ENCODE assay signal across 38 cellular contexts in the genomic region with DNA sequence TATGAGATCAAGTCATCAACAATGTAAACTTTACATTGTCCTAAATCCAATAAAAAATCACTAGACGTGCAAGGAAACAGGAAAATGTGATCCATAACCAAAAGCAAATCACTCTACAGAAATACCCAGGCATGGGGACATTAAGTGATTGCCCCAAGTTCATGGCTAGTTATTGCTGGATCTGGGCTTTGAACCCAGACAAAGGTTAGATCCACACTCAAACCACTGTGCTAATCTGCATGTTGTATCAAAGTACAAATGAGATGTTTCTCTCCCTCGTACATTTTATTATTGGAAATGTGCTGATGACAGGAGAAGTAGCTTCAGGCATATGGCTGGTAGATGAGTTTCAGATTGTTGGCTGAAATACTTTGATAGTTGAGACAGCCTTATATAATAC.
"Had no signal": no experiment of that assay in that cellular context is flagged by ENCODE, and none has a peak within 500 bp of the region (broad histone marks: within the 10 kb centered on the region; RNA-seq: fewer than 3 reads in every experiment).

No MANE protein-coding gene starts in this region.

- H3K36me3 Mint-ChIP-seq: activated CD4-positive, alpha-beta memory T cell treated with anti-CD3 and anti-CD28 coated beads for 36 hours; brain had no signal

- DNase-seq: activated B cell treated with CpG ODN at 0.5 μM for 24 hours; activated CD4-positive, alpha-beta memory T cell treated with anti-CD3 and anti-CD28 coated beads for 36 hours; activated CD4-positive, alpha-beta T cell treated with anti-CD3 and anti-CD28 coated beads for 4 hours; activated CD4-positive, alpha-beta T cell treated with anti-CD3 and anti-CD28 coated beads, Interleukin-2, amount 10 ng/mL, durations not matched to agents 24 days and 14 days; activated CD4-positive, alpha-beta T cell treated with anti-CD3 and anti-CD28 coated beads, Interleukin-2, amount 50 U/mL, for 1 hour; activated CD4-positive, alpha-beta T cell treated with anti-CD3 and anti-CD28 coated beads, Interleukin-2, amount 50 U/mL, for 4 hours; activated CD4-positive, CD25-positive, alpha-beta regulatory T cell treated with anti-CD3 and anti-CD28 coated beads, Interleukin-2, amount 50 U/mL, for 72 hours; activated CD8-positive, alpha-beta memory T cell treated with anti-CD3 and anti-CD28 coated beads, Interleukin-2, amount 50 U/mL, for 4 hours; activated CD8-positive, alpha-beta T cell treated with anti-CD3 and anti-CD28 coated beads for 36 hours; activated effector memory CD4-positive, alpha-beta T cell treated with anti-CD3 and anti-CD28 coated beads, Interleukin-2, amount 50 U/mL, for 16 hours; activated gamma-delta T cell treated with Interleukin-2 at 50 U/mL for 16 hours; activated naive CD4-positive, alpha-beta T cell; activated naive CD4-positive, alpha-beta T cell treated with anti-CD3 and anti-CD28 coated beads for 36 hours; activated naive CD4-positive, alpha-beta T cell treated with anti-CD3 and anti-CD28 coated beads, Interleukin-2, amount 50 U/mL, for 16 hours; activated naive CD8-positive, alpha-beta T cell treated with anti-CD3 and anti-CD28 coated beads for 36 hours; activated T-cell treated with anti-CD3 and anti-CD28 coated beads for 4 hours; activated T-cell treated with anti-CD3 and anti-CD28 coated beads, Interleukin-2, amount 50 U/mL, for 1 hour; activated T-cell treated with anti-CD3 and anti-CD28 coated beads, Interleukin-2, amount 50 U/mL, for 4 hours; activated T-cell treated with anti-CD3 and anti-CD28 coated beads, Interleukin-2, amount 50 U/mL, for 72 hours; amniotic stem cell; caudate nucleus; SW 1271; T-helper 1 cell; T-helper 2 cell; T-helper 9 cell had no signal

- H3K9me3 ChIP-seq: adrenal gland, ascending aorta had no signal

- H3K27me3 ChIP-seq: adrenal gland, ascending aorta, cardiac muscle cell had no signal

- ATAC-seq: activated CD8-positive, alpha-beta T cell treated with anti-CD3 and anti-CD28 coated beads for 36 hours; activated naive CD4-positive, alpha-beta T cell treated with anti-CD3 and anti-CD28 coated beads, Interleukin-2, amount 50 U/mL, for 72 hours; activated T-cell treated with anti-CD3 and anti-CD28 coated beads, Interleukin-2, amount 50 U/mL, for 4 hours; activated T-cell treated with anti-CD3 and anti-CD28 coated beads, Interleukin-2, amount 50 U/mL, for 72 hours; activated T-helper 17 cell treated with anti-CD3 and anti-CD28 coated beads, Interleukin-2, amount 50 U/mL, for 72 hours had no signal

- FAIRE-seq: bronchial epithelial cell, TTC549 had no signal

- H3K4me3 Mint-ChIP-seq: activated B cell treated with CpG ODN at 0.5 μM for 24 hours; activated CD4-positive, alpha-beta memory T cell treated with anti-CD3 and anti-CD28 coated beads for 36 hours; activated CD4-positive, alpha-beta T cell treated with anti-CD3 and anti-CD28 coated beads, Interleukin-2, amount 10 ng/mL, durations not matched to agents 24 days and 14 days; activated CD8-positive, alpha-beta T cell treated with anti-CD3 and anti-CD28 coated beads for 36 hours; activated naive CD4-positive, alpha-beta T cell treated with anti-CD3 and anti-CD28 coated beads for 36 hours; activated naive CD8-positive, alpha-beta T cell treated with anti-CD3 and anti-CD28 coated beads for 36 hours; activated T-cell treated with anti-CD3 and anti-CD28 coated beads, Interleukin-2, amount 50 U/mL, for 4 hours; activated T-cell treated with anti-CD3 and anti-CD28 coated beads, Interleukin-2, amount 50 U/mL, for 72 hours; activated T-helper 1 cell treated with anti-CD3 and anti-CD28 coated beads, Interleukin-12 subunit alpha, Interleukin-12 subunit beta, Interleukin-2, Interleukin-4 antibody, amounts not matched to agents 30 ng/mL and 10 ng/mL and 1 ng/mL, durations not matched to agents 14 hours and 24 hours and 36 hours; activated T-helper 17 cell treated with anti-CD3 and anti-CD28 coated beads, Interleukin-2, amount 50 U/mL, for 72 hours; central memory CD8-positive, alpha-beta T cell; T-helper 1 cell treated with Interleukin-12 subunit alpha and Interleukin-12 subunit beta and Interleukin-4 antibody, amounts not matched to agents 30 μg/mL and 1 μg/mL, for 36 hours; T-helper 2 cell treated with Interferon-gamma antibody and Interleukin-4, amounts not matched to agents 5 μg/mL and 100 μg/mL, for 36 hours had no signal

- H3K4me1 Mint-ChIP-seq: activated T-helper 17 cell treated with anti-CD3 and anti-CD28 coated beads, Interleukin-2, amount 50 U/mL, for 72 hours had no signal

- H3K9me3 Mint-ChIP-seq: activated B cell treated with CpG ODN at 0.5 μM for 24 hours; activated CD4-positive, alpha-beta memory T cell treated with anti-CD3 and anti-CD28 coated beads for 36 hours; activated CD8-positive, alpha-beta T cell treated with anti-CD3 and anti-CD28 coated beads for 36 hours; activated naive CD4-positive, alpha-beta T cell treated with anti-CD3 and anti-CD28 coated beads for 36 hours; activated naive CD8-positive, alpha-beta T cell treated with anti-CD3 and anti-CD28 coated beads for 36 hours; activated T-cell treated with anti-CD3 and anti-CD28 coated beads, Interleukin-2, amount 50 U/mL, for 4 hours; activated T-cell treated with anti-CD3 and anti-CD28 coated beads, Interleukin-2, amount 50 U/mL, for 72 hours; activated T-helper 1 cell treated with anti-CD3 and anti-CD28 coated beads, Interleukin-12 subunit alpha, Interleukin-12 subunit beta, Interleukin-2, Interleukin-4 antibody, amounts not matched to agents 30 ng/mL and 10 ng/mL and 1 ng/mL, durations not matched to agents 14 hours and 24 hours and 36 hours; activated T-helper 17 cell treated with anti-CD3 and anti-CD28 coated beads, Interleukin-2, amount 50 U/mL, for 72 hours; brain; central memory CD8-positive, alpha-beta T cell; T-helper 1 cell treated with Interleukin-12 subunit alpha and Interleukin-12 subunit beta and Interleukin-4 antibody, amounts not matched to agents 30 μg/mL and 1 μg/mL, for 36 hours; T-helper 2 cell treated with Interferon-gamma antibody and Interleukin-4, amounts not matched to agents 5 μg/mL and 100 μg/mL, for 36 hours had no signal

- H3K4me3 ChIP-seq: adrenal gland, ascending aorta, cardiac muscle cell had no signal

- H3K36me3 ChIP-seq: adrenal gland, ascending aorta, cardiac muscle cell had no signal

- H3K27ac Mint-ChIP-seq: activated B cell treated with CpG ODN at 0.5 μM for 24 hours; activated CD4-positive, alpha-beta memory T cell treated with anti-CD3 and anti-CD28 coated beads for 36 hours; activated CD4-positive, alpha-beta T cell treated with anti-CD3 and anti-CD28 coated beads, Interleukin-2, amount 10 ng/mL, durations not matched to agents 24 days and 14 days; activated CD8-positive, alpha-beta T cell treated with anti-CD3 and anti-CD28 coated beads for 36 hours; activated naive CD4-positive, alpha-beta T cell treated with anti-CD3 and anti-CD28 coated beads for 36 hours; activated naive CD4-positive, alpha-beta T cell treated with anti-CD3 and anti-CD28 coated beads, Interleukin-2, amount 50 U/mL, for 72 hours; activated naive CD8-positive, alpha-beta T cell treated with anti-CD3 and anti-CD28 coated beads for 36 hours; activated T-cell treated with anti-CD3 and anti-CD28 coated beads, Interleukin-2, amount 50 U/mL, for 72 hours; activated T-helper 1 cell treated with anti-CD3 and anti-CD28 coated beads, Interleukin-12 subunit alpha, Interleukin-12 subunit beta, Interleukin-2, Interleukin-4 antibody, amounts not matched to agents 30 ng/mL and 10 ng/mL and 1 ng/mL, durations not matched to agents 14 hours and 24 hours and 36 hours; activated T-helper 17 cell treated with anti-CD3 and anti-CD28 coated beads, Interleukin-2, amount 50 U/mL, for 72 hours; brain; T-helper 1 cell treated with Interleukin-12 subunit alpha and Interleukin-12 subunit beta and Interleukin-4 antibody, amounts not matched to agents 30 μg/mL and 1 μg/mL, for 36 hours; T-helper 2 cell treated with Interferon-gamma antibody and Interleukin-4, amounts not matched to agents 5 μg/mL and 100 μg/mL, for 36 hours had no signal

- H3K27me3 Mint-ChIP-seq: activated B cell treated with CpG ODN at 0.5 μM for 24 hours; activated CD4-positive, alpha-beta memory T cell treated with anti-CD3 and anti-CD28 coated beads for 36 hours; activated naive CD8-positive, alpha-beta T cell treated with anti-CD3 and anti-CD28 coated beads for 36 hours; activated T-helper 17 cell treated with anti-CD3 and anti-CD28 coated beads, Interleukin-2, amount 50 U/mL, for 72 hours; central memory CD8-positive, alpha-beta T cell had no signal

- H3K27ac ChIP-seq: adrenal gland, ascending aorta, cardiac muscle cell, VCaP had no signal
